Comparison of ENCODE assay signal across 1 cellular context in genomic region chr3:159128628-159129027, GRCh38.
TF ChIP-seq lines count a peak whose summit lies in the region.

No MANE protein-coding gene starts in this region.

TF ChIP-seq in HCT116, 20 proteins besides CTCF, POLR2A, EP300 and RAD21 (continued from another document):
- peak; percentile 37; the same call in 1 of the 2 replicates for TF ChIP-seq JUND (IDR thresholded peaks at IDR 0.05)
- TF ChIP-seq EZH2phosphoT487 (IDR thresholded peaks at IDR 0.05; ENCODE audit: borderline replicate concordance) = no peak
- no peak for TF ChIP-seq ELF1 (IDR thresholded peaks at IDR 0.05; ENCODE audit: borderline replicate concordance, low read depth)
- TF ChIP-seq CBX3 (IDR thresholded peaks at IDR 0.05; ENCODE audit: low read depth) = no peak
- TF ChIP-seq ZNF274 (IDR thresholded peaks at IDR 0.05; ENCODE audit: low read depth, low read length) = no peak
- TF ChIP-seq EGR1 (IDR thresholded peaks at IDR 0.05; ENCODE audit: low read depth) = no peak
- no peak for TF ChIP-seq POLR2AphosphoS5 (IDR thresholded peaks at IDR 0.05; ENCODE audit: low read depth, low read length)
- no peak for TF ChIP-seq FOSL1 (IDR thresholded peaks at IDR 0.05; ENCODE audit: low read depth)
- TF ChIP-seq YY1 (IDR thresholded peaks at IDR 0.05; ENCODE audit: extremely low read depth, insufficient replicate concordance, low read depth, low read length) = no peak
- peak; percentile 92 for TF ChIP-seq CEBPB (IDR thresholded peaks at IDR 0.05; ENCODE audit: low read depth)
- TF ChIP-seq REST (IDR thresholded peaks at IDR 0.05; ENCODE audit: low read depth) = no peak
- TF ChIP-seq EZH2 (IDR thresholded peaks at IDR 0.05) = no peak
- no peak for TF ChIP-seq TCF7L2 (IDR thresholded peaks at IDR 0.05; ENCODE audit: borderline replicate concordance, extremely low read depth, insufficient read depth, insufficient read length)
